Comparison of ENCODE assay signal across 9 cellular contexts in genomic region chr5:141913560-141913959, GRCh38. TPM values are rescaled to one million over a fixed set of nuclear protein-coding genes. Genes with fewer than 3 reads are reported as not detected.
DNase-seq lines count a peak whose midpoint lies in the region; TF ChIP-seq lines count a peak whose summit lies in the region.
"Had no signal": no experiment of that assay in that cellular context is flagged by ENCODE, and none has a peak within 500 bp of the region (broad histone marks: within the 10 kb centered on the region; RNA-seq: fewer than 3 reads in every experiment).

No MANE protein-coding gene starts in this region.

- H3K27ac ChIP-seq in OCI-LY1 (ENCODE audit: low read depth, low read length, poor library complexity, severe bottlenecking) = no peak overlapping the region

- no peak for TF ChIP-seq CTCF in Caco-2 (IDR thresholded peaks at IDR 0.05; ENCODE audit: insufficient read depth in 1 of 2, low read depth in 1 of 2, low read length in 1 of 2, severe bottlenecking in 1 of 2, unreplicated experiment in 1 of 2)
- no peak for TF ChIP-seq CTCF in OCI-LY1 (IDR thresholded peaks at IDR 0.05; ENCODE audit: low read length)
- no peak for TF ChIP-seq CTCF in fibroblast of villous mesenchyme (IDR thresholded peaks at IDR 0.05; ENCODE audit: insufficient read depth, low read depth, low read length)
- TF ChIP-seq CTCF in progenitor cell of endocrine pancreas (IDR thresholded peaks at IDR 0.05; ENCODE audit: unreplicated experiment) = no peak

- no peaks in the 10 kb centered on the region for H3K36me3 Mint-ChIP-seq in Caco-2 (ENCODE audit: insufficient read depth, unreplicated experiment)
- H3K36me3 Mint-ChIP-seq in progenitor cell of endocrine pancreas (ENCODE audit: insufficient read depth) = no peaks in the 10 kb centered on the region

- intact Hi-C loops in Caco-2 (cut with micrococcal nuclease; ENCODE audit: unreplicated experiment) = no loop called here

- H4K20me1 ChIP-seq in OCI-LY1 (ENCODE audit: insufficient read depth, low read length) = no peaks in the 10 kb centered on the region

- no TSS peak for BruUV-seq in Caco-2 (replicated peaks; lab: Mats Ljungman, UMichigan)

- no peak overlapping the region for H2AFZ ChIP-seq in OCI-LY1 (ENCODE audit: low read length)

- peaks cover 7% of the 10 kb centered on the region for H3K4me1 Mint-ChIP-seq in Caco-2 (ENCODE audit: low read depth, unreplicated experiment)
- H3K4me1 Mint-ChIP-seq in progenitor cell of endocrine pancreas (ENCODE audit: low read depth) = peaks cover 2% of the 10 kb centered on the region

- no peaks in the 10 kb centered on the region for H3F3A ChIP-seq in OCI-LY1 (ENCODE audit: insufficient read depth, low read length)

- H3K27me3 Mint-ChIP-seq in Caco-2 (ENCODE audit: insufficient read depth, unreplicated experiment) (no peaks in the 10 kb centered on the region), progenitor cell of endocrine pancreas (peaks cover 50% of the 10 kb centered on the region)

- H3K4me2 ChIP-seq in OCI-LY1 (ENCODE audit: low read length) = peak overlapping the region; percentile 46

- no peaks in the 10 kb centered on the region for H3K4me1 ChIP-seq in Caco-2
- peaks cover 17% of the 10 kb centered on the region for H3K4me1 ChIP-seq in OCI-LY1 (ENCODE audit: insufficient read depth, low read length, severe bottlenecking)

- H3K27me3 ChIP-seq in Caco-2 (replicated peaks; ENCODE audit: control insufficient read depth, insufficient read depth, low read length) (no peaks in the 10 kb centered on the region), OCI-LY1 (ENCODE audit: insufficient read depth, low read length) (no peaks in the 10 kb centered on the region; the same call in 1 of the 2 replicates)

- H3K9me3 Mint-ChIP-seq in Caco-2 (ENCODE audit: unreplicated experiment) (no peaks in the 10 kb centered on the region), progenitor cell of endocrine pancreas (ENCODE audit: low read depth) (no peaks in the 10 kb centered on the region)

- H3K9me3 ChIP-seq in Caco-2 = no peaks in the 10 kb centered on the region
- H3K9me3 ChIP-seq in OCI-LY1 (ENCODE audit: low read length) = no peaks in the 10 kb centered on the region

- H3K27ac Mint-ChIP-seq in Caco-2 (ENCODE audit: unreplicated experiment) (no peak overlapping the region), progenitor cell of endocrine pancreas (peak overlapping the region; percentile 9)

- H3K9ac ChIP-seq in OCI-LY1 (ENCODE audit: low read length) = no peak overlapping the region

- H3K4me3 Mint-ChIP-seq in Caco-2 (ENCODE audit: unreplicated experiment) (peak overlapping the region; percentile 34), progenitor cell of endocrine pancreas (ENCODE audit: low read depth) (peak overlapping the region; percentile 57)

- H3K36me3 ChIP-seq in Caco-2 (ENCODE audit: control insufficient read depth, insufficient read depth, low read length) (no peaks in the 10 kb centered on the region), OCI-LY1 (ENCODE audit: insufficient read depth, low read length) (no peaks in the 10 kb centered on the region)

- H3K79me2 ChIP-seq in OCI-LY1 (ENCODE audit: insufficient read depth, low read length) = no peaks in the 10 kb centered on the region

- no peak overlapping the region for H3K4me3 ChIP-seq in Caco-2 (ENCODE audit: low read depth, low read length)
- peak overlapping the region; percentile 23 for H3K4me3 ChIP-seq in OCI-LY1 (ENCODE audit: low read depth, low read length, poor library complexity, severe bottlenecking)
- H3K4me3 ChIP-seq in fibroblast of villous mesenchyme (ENCODE audit: low read depth, low read length) = peak overlapping the region; percentile 55

- no peaks in the 10 kb centered on the region for H3K9me2 ChIP-seq in OCI-LY1 (ENCODE audit: low read depth, low read length)

- CTCF ChIA-PET in Caco-2 (lab: Charles Lee) = interaction anchor here (0.6 to 4.0 kb wide), 5 partner anchors 10 to 256 kb away, joined by 3 to 17 read pairs (median 4); partner anchors contain the start of gene DELE1

- DNase-seq in Caco-2 = no peak
- DNase-seq in fibroblast of villous mesenchyme (ENCODE audit: low read depth) = no peak
- DNase-seq in progenitor cell of endocrine pancreas (ENCODE audit: low spot score, unreplicated experiment) = no peak
- no peak for DNase-seq in GDM1 (lab: John Stamatoyannopoulos, UW)
- DNase-seq in D341Med (ENCODE audit: low spot score) = no peak
- no peak for DNase-seq in T-helper 9 cell
- DNase-seq in dermis blood vessel endothelial cell = no peak
- DNase-seq: effector CD4-positive, alpha-beta T cell had no signal

- POLR2A ChIA-PET in Caco-2 (lab: Charles Lee) = interaction anchor here (2.4 kb wide), 1 partner anchor 10 kb away, joined by 10 read pairs; the partner anchor contains the start of gene DELE1

RNA-seq across cellular contexts. Expression of gene DELE1, which starts 10.1 kb away (rescaled TPM):
- total RNA-seq in Caco-2 (2022) (67.6 and 78.6 TPM in 2 replicates), fibroblast of villous mesenchyme (34.1 and 40.6 TPM in 2 replicates), progenitor cell of endocrine pancreas (86.1 and 93.4 TPM in 2 replicates), dermis blood vessel endothelial cell (66.4 and 81.7 TPM in 2 replicates)

RNA-seq across cellular contexts. Expression of gene PCDH1, which starts 35.4 kb away (rescaled TPM):
- 1.5 and 1.8 TPM in 2 replicates for total RNA-seq in Caco-2 (2022)
- total RNA-seq in fibroblast of villous mesenchyme = 0.43 and 3.5 TPM in 2 replicates
- 5.5 and 6.3 TPM in 2 replicates for total RNA-seq in progenitor cell of endocrine pancreas
- total RNA-seq in dermis blood vessel endothelial cell = 94.4 and 162 TPM in 2 replicates

RNA-seq across cellular contexts. Expression of gene PCDH12, which starts 44.4 kb away (rescaled TPM):
- not detected in 2 replicates for total RNA-seq in Caco-2 (2022)
- total RNA-seq in fibroblast of villous mesenchyme = under 0.01 TPM in 1 of 2 replicates, not detected in the other
- total RNA-seq in progenitor cell of endocrine pancreas = not detected in 2 replicates
- total RNA-seq in dermis blood vessel endothelial cell = 48.2 and 60.9 TPM in 2 replicates

RNA-seq across cellular contexts. Expression of gene RNF14, which starts 55.3 kb away (rescaled TPM):
- 35.1 and 38.7 TPM in 2 replicates for total RNA-seq in Caco-2 (2022)
- total RNA-seq in fibroblast of villous mesenchyme = 56.7 and 76.9 TPM in 2 replicates
- total RNA-seq in progenitor cell of endocrine pancreas = 35.5 and 37.3 TPM in 2 replicates
- total RNA-seq in dermis blood vessel endothelial cell = 75.7 and 88.3 TPM in 2 replicates

Comparison
In these comparisons a context has a peak if more than half of its experiments do, and no peak if none do; other contexts are left out.
1. RNA of gene PCDH1, which starts 35.4 kb away (total RNA-seq): 94.4 to 162 TPM in dermis blood vessel endothelial cell; 5.5 to 6.3 TPM in progenitor cell of endocrine pancreas, 1.5 to 1.8 TPM in Caco-2 and 0.43 to 3.5 TPM in fibroblast of villous mesenchyme; every median in the first group is over 10 times any median in the second.
2. RNA of gene PCDH12, which starts 44.4 kb away (total RNA-seq): 48.2 to 60.9 TPM in dermis blood vessel endothelial cell; not detected in Caco-2, under 0.01 TPM in fibroblast of villous mesenchyme and not detected in progenitor cell of endocrine pancreas; every median in the first group is over 10 times any median in the second.